ENCODE assay signal across 27 cellular contexts in the genomic region with DNA sequence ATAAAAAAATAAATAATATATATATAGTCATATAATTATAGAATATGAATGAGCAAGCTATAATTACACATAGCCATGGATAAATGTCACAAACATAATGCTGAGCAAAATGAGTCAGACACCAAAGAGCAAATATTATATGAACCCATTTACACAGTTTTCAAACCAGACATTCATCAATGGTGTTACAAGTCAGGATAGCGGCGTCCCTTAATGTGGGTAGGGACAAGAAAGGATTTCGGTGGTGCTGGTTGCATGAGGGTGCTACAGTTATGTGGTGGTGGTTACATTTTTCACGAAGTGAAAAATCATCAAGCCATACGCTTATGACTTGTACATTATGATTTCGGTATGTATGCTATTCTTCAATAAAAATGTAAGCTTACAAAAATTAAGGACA.
"Had no signal": no experiment of that assay in that cellular context is flagged by ENCODE, and none has a peak within 500 bp of the region (broad histone marks: within the 10 kb centered on the region; RNA-seq: fewer than 3 reads in every experiment).

No MANE protein-coding gene starts in this region.

- H3K27ac ChIP-seq: colonic mucosa, coronary artery, dorsolateral prefrontal cortex, epithelial cell of prostate, esophagus muscularis mucosa, esophagus squamous epithelium, foreskin keratinocyte, gastrocnemius medialis, gastroesophageal sphincter, heart left ventricle, heart right ventricle had no signal

- FAIRE-seq: colon, endometrium, endothelial cell of umbilical vein, frontal cortex had no signal

- H3K27me3 ChIP-seq: colonic mucosa, dorsolateral prefrontal cortex, esophagus muscularis mucosa, esophagus squamous epithelium, gastrocnemius medialis, gastroesophageal sphincter, heart left ventricle, heart right ventricle had no signal

- H3K9me3 ChIP-seq: colonic mucosa, esophagus muscularis mucosa, esophagus squamous epithelium, gastrocnemius medialis, gastroesophageal sphincter, heart left ventricle, heart right ventricle had no signal

- H3K36me3 ChIP-seq: colonic mucosa, esophagus muscularis mucosa, esophagus squamous epithelium, gastrocnemius medialis, gastroesophageal sphincter, heart left ventricle, heart right ventricle had no signal

- H3K4me1 ChIP-seq: colonic mucosa, esophagus muscularis mucosa, foreskin keratinocyte, gastrocnemius medialis, gastroesophageal sphincter, heart left ventricle, heart right ventricle had no signal

- DNase-seq: colonic mucosa; cortex of kidney; dermis blood vessel endothelial cell; effector CD4-positive, alpha-beta T cell; effector CD8-positive, alpha-beta T cell; effector memory CD4-positive, alpha-beta T cell; effector memory CD8-positive, alpha-beta T cell; endodermal cell; erythroblast; esophagus squamous epithelium; foreskin fibroblast; foreskin keratinocyte; foreskin melanocyte; gastrocnemius medialis; glutamatergic neuron; heart left ventricle; heart right ventricle had no signal

- ATAC-seq: effector memory CD8-positive, alpha-beta T cell; esophagus mucosa; foreskin keratinocyte; gastrocnemius medialis; gastroesophageal sphincter; heart left ventricle; heart right ventricle had no signal

- H3K4me3 ChIP-seq: colonic mucosa, coronary artery, dorsolateral prefrontal cortex, esophagus muscularis mucosa, esophagus squamous epithelium, gastrocnemius medialis, gastroesophageal sphincter, heart left ventricle, heart right ventricle had no signal
